2 cellular contexts compared by ENCODE assay signal in the genomic region with DNA sequence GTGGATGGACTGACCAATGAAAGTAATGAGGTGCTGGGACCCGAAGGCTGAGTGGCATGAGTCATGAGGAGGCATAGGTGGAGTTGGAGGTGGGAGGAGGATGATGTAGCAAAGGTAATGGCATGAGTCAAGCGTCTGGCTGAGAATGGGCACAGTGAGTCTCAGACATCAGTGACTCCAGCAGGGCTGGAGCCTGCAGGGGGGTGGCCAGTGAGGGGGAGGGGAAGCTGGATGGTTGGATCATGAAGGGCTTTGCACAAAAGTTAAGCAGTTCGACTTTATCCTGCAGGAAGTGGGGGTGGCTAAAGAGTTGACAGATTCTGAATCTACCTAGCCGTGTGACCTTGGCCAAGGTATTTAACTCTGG.
TF ChIP-seq lines count a peak whose summit lies in the region.

No MANE protein-coding gene starts in this region.

TF ChIP-seq in SK-N-SH, 30 proteins besides CTCF, POLR2A, EP300 and RAD21 (continued from another document):
- no peak for TF ChIP-seq NRF1 (IDR thresholded peaks at IDR 0.05; ENCODE audit: low read depth, low read length)
- no peak for TF ChIP-seq RFX5 (IDR thresholded peaks at IDR 0.05; ENCODE audit: low read length)
- no peak for TF ChIP-seq FOXJ3 (CRISPR knock-in tag; IDR thresholded peaks at IDR 0.05)
- no peak for TF ChIP-seq SMC3 (IDR thresholded peaks at IDR 0.05; ENCODE audit: low read depth, low read length)
- TF ChIP-seq EZH2phosphoT487 (IDR thresholded peaks at IDR 0.05; ENCODE audit: borderline replicate concordance, low read depth) = no peak
- TF ChIP-seq RCOR1 (IDR thresholded peaks at IDR 0.05; ENCODE audit: low read length) = no peak
- no peak for TF ChIP-seq MXI1 (IDR thresholded peaks at IDR 0.05; ENCODE audit: low read depth, low read length)
- no peak for TF ChIP-seq NFIC (IDR thresholded peaks at IDR 0.05; ENCODE audit: borderline replicate concordance)

TF ChIP-seq in SK-N-SH treated with all-trans-retinoic acid at 6 μM for 48 hours, 23 proteins besides CTCF, POLR2A, EP300 and RAD21 (continued from another document):
- TF ChIP-seq RARB (CRISPR knock-in tag; IDR thresholded peaks at IDR 0.05) (no peak), ZFP3 (CRISPR knock-in tag; IDR thresholded peaks at IDR 0.05) (no peak), BACH2 (CRISPR knock-in tag; IDR thresholded peaks at IDR 0.05; ENCODE audit: borderline replicate concordance) (no peak)
